In the genomic region with DNA sequence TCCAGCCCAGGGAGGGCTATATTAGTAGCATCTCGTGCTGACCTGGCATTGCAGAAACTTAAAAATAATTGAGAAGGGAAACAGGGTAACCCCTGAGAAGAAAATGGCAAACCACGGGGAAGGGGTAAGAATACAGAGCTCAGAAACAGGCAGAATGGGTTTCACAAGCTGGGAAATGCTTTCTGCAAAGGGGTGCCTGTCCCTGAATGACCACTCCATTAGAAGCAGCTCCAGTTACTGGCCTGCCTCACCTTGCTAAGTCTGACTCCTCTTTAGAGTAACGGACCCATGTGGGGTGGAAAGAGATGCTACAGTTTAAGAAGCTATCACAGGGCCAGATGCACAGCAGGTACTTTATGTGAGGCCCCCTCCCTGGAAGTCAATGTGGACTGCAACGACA, we compare ENCODE assay signal across 12 cellular contexts. TPM values are rescaled to one million over a fixed set of nuclear protein-coding genes. Genes with fewer than 3 reads are reported as not detected.
A peak's percentile ranks its signal among the peaks of the same experiment; 100 is the strongest.
DNase-seq lines count a peak whose midpoint lies in the region; ATAC-seq and TF ChIP-seq lines count a peak whose summit lies in the region.
"Had no signal": no experiment of that assay in that cellular context is flagged by ENCODE, and none has a peak within 500 bp of the region (broad histone marks: within the 10 kb centered on the region; RNA-seq: fewer than 3 reads in every experiment).

No MANE protein-coding gene starts in this region.

- no peak overlapping the region for H2BK120ac ChIP-seq in trophoblast cell (ENCODE audit: insufficient read depth, low read length, poor library complexity)

- H3K14ac ChIP-seq in trophoblast cell (ENCODE audit: low read length), result no peak overlapping the region

- H3K4me2 ChIP-seq in trophoblast cell (ENCODE audit: low read length), result peak overlapping the region; percentile 59

- H3K79me2 ChIP-seq in trophoblast cell (ENCODE audit: control insufficient read depth, insufficient read depth, low read length, poor library complexity), result peaks cover 64% of the 10 kb centered on the region

- H3K9me3 ChIP-seq in CD8-positive, alpha-beta T cell (ENCODE audit: low read length), result no peaks in the 10 kb centered on the region
- H3K9me3 ChIP-seq in NT2/D1 (ENCODE audit: insufficient read depth, low read length) (no peaks in the 10 kb centered on the region), trophoblast cell (ENCODE audit: insufficient read depth, low read depth, low read length) (no peaks in the 10 kb centered on the region)
- H3K9me3 ChIP-seq: body of pancreas had no signal

- peaks cover 68% of the 10 kb centered on the region for H3K36me3 Mint-ChIP-seq in CD8-positive, alpha-beta T cell
- peaks cover 84% of the 10 kb centered on the region for H3K36me3 Mint-ChIP-seq in effector memory CD8-positive, alpha-beta T cell (ENCODE audit: insufficient read depth)

- peaks cover 64% of the 10 kb centered on the region for H3K36me3 ChIP-seq in CD8-positive, alpha-beta T cell (ENCODE audit: insufficient read depth, low read length)
- H3K36me3 ChIP-seq in NT2/D1 (ENCODE audit: insufficient read depth, insufficient read length, low read length) (peaks cover 71% of the 10 kb centered on the region), trophoblast cell (ENCODE audit: control insufficient read depth in 1 of 2, insufficient read depth in 2 of 2, low read length in 2 of 2) (peaks cover 57 to 64% of the 10 kb centered on the region in 2 experiments)

- H3K27me3 Mint-ChIP-seq in CD8-positive, alpha-beta T cell (ENCODE audit: low read depth), result no peaks in the 10 kb centered on the region
- H3K27me3 Mint-ChIP-seq in effector memory CD8-positive, alpha-beta T cell, result no peaks in the 10 kb centered on the region

- intact Hi-C loops in CD8-positive, alpha-beta T cell (cut with DNase I, micrococcal nuclease), result loop anchor here in 1 of 2 experiments (5.0 kb wide), 1 partner anchor 512 kb away; no protein-coding TSS in a partner anchor

- H3K4ac ChIP-seq in trophoblast cell (ENCODE audit: low read depth, low read length), result peak overlapping the region; percentile 89

- no peak overlapping the region for H2BK12ac ChIP-seq in trophoblast cell (ENCODE audit: low read length)

- H2AK5ac ChIP-seq in trophoblast cell (ENCODE audit: low read length), result no peak overlapping the region

- no peak overlapping the region for H4K8ac ChIP-seq in trophoblast cell (ENCODE audit: low read depth, low read length)

- peak overlapping the region; percentile 72 for H3K27ac Mint-ChIP-seq in CD8-positive, alpha-beta T cell
- peak overlapping the region; percentile 92 to 94 for H3K27ac Mint-ChIP-seq in effector memory CD8-positive, alpha-beta T cell

- H3K4me3 ChIP-seq in CD8-positive, alpha-beta T cell (ENCODE audit: low read depth, low read length), result no peak overlapping the region
- H3K4me3 ChIP-seq in NT2/D1 (ENCODE audit: insufficient read length, low read depth), result no peak overlapping the region
- no peak overlapping the region for H3K4me3 ChIP-seq in trophoblast cell (ENCODE audit: low read depth, low read length)
- H3K4me3 ChIP-seq: body of pancreas had no signal

- no peak overlapping the region for H3K27ac ChIP-seq in CD8-positive, alpha-beta T cell (ENCODE audit: low read depth, low read length)
- H3K27ac ChIP-seq in trophoblast cell (ENCODE audit: low read depth, low read length), result no peak overlapping the region
- H3K27ac ChIP-seq: body of pancreas had no signal

- peaks cover 81% of the 10 kb centered on the region for H3K4me1 ChIP-seq in CD8-positive, alpha-beta T cell (ENCODE audit: insufficient read depth, low read length)
- H3K4me1 ChIP-seq in NT2/D1 (ENCODE audit: insufficient read depth, insufficient read length), result peaks cover 23% of the 10 kb centered on the region
- peaks cover 34 to 44% of the 10 kb centered on the region in 2 experiments for H3K4me1 ChIP-seq in trophoblast cell (ENCODE audit: control insufficient read depth in 1 of 2, insufficient read depth in 2 of 2, low read length in 2 of 2)

- peak overlapping the region; percentile 95 for H3K4me3 Mint-ChIP-seq in CD8-positive, alpha-beta T cell
- peak overlapping the region; percentile 92 to 97 for H3K4me3 Mint-ChIP-seq in effector memory CD8-positive, alpha-beta T cell

- no peak overlapping the region for H4K91ac ChIP-seq in trophoblast cell (ENCODE audit: low read depth, low read length)

- H2AFZ ChIP-seq in trophoblast cell (ENCODE audit: insufficient read depth, low read length, poor library complexity), result no peak overlapping the region

- no peaks in the 10 kb centered on the region for H3K27me3 ChIP-seq in CD8-positive, alpha-beta T cell (ENCODE audit: insufficient read depth, low read length)
- H3K27me3 ChIP-seq in NT2/D1 (ENCODE audit: insufficient read depth, insufficient read length) (no peaks in the 10 kb centered on the region), trophoblast cell (ENCODE audit: insufficient read depth, low read length) (no peaks in the 10 kb centered on the region)
- H3K27me3 ChIP-seq: body of pancreas had no signal

- no peak overlapping the region for H3K18ac ChIP-seq in trophoblast cell (ENCODE audit: low read length)

- H3K9ac ChIP-seq in NT2/D1 (ENCODE audit: insufficient read length, low read depth) (peak overlapping the region; percentile 27), trophoblast cell (ENCODE audit: low read length) (no peak overlapping the region)

- CTCF ChIA-PET in CD8-positive, alpha-beta T cell (lab: Charles Lee), result no interaction called here

- no peak overlapping the region for H2BK5ac ChIP-seq in trophoblast cell (ENCODE audit: low read depth, low read length, poor library complexity)

- peaks cover 20% of the 10 kb centered on the region for H3K79me1 ChIP-seq in trophoblast cell (ENCODE audit: low read length)

- no peak overlapping the region for H4K12ac ChIP-seq in trophoblast cell (ENCODE audit: low read depth, low read length)

- POLR2A ChIA-PET in CD8-positive, alpha-beta T cell (lab: Charles Lee), result interaction anchor here (1.0 to 3.9 kb wide), 3 partner anchors 10 to 19 kb away, joined by 4 to 13 read pairs (median 5); no protein-coding TSS in a partner anchor

- H3K23ac ChIP-seq in trophoblast cell (ENCODE audit: low read length), result no peak overlapping the region

- no CpG with 5 or more reads among the region's 4 CpGs for WGBS in trophoblast cell (ENCODE audit: extremely low coverage, insufficient coverage, insufficient read length)

- ATAC-seq in CD8-positive, alpha-beta T cell, result no peak
- no peak for ATAC-seq in effector memory CD8-positive, alpha-beta T cell (replicated peaks)
- no peak for ATAC-seq in GM21390 (IDR thresholded peaks at IDR 0.05; ENCODE audit: unreplicated experiment)
- ATAC-seq: body of pancreas, K562, left colon, sciatic nerve had no signal

- H3K9me3 Mint-ChIP-seq in CD8-positive, alpha-beta T cell, result no peaks in the 10 kb centered on the region
- no peaks in the 10 kb centered on the region for H3K9me3 Mint-ChIP-seq in effector memory CD8-positive, alpha-beta T cell

- TF ChIP-seq CTCF in CD8-positive, alpha-beta T cell (IDR thresholded peaks at IDR 0.05), result no peak

- peaks cover 88% of the 10 kb centered on the region for H3K4me1 Mint-ChIP-seq in CD8-positive, alpha-beta T cell (ENCODE audit: low read depth)
- peaks cover 62 to 70% of the 10 kb centered on the region in 2 donors for H3K4me1 Mint-ChIP-seq in effector memory CD8-positive, alpha-beta T cell (ENCODE audit: low read depth in 2 of 2)

- DNase-seq in CD8-positive, alpha-beta T cell, result no peak
- DNase-seq in NT2/D1 (ENCODE audit: low read depth, low spot score) (no peak), trophoblast cell (no peak), AG08395 (ENCODE audit: low spot score) (no peak)
- no peak for DNase-seq in effector memory CD8-positive, alpha-beta T cell
- DNase-seq in activated CD4-positive, CD25-positive, alpha-beta regulatory T cell (lab: John Stamatoyannopoulos, UW), result no peak
- no peak for DNase-seq in stimulated activated CD4-positive, alpha-beta T cell treated with anti-CD3 and anti-CD28 coated beads, Interleukin-15, amount 100 ng/mL, for 24 hours
- DNase-seq: body of pancreas, left colon had no signal

RNA-seq across cellular contexts. Expression of a gene that starts 2.5 kb away (rescaled TPM):
- total RNA-seq in CD8-positive, alpha-beta T cell, result 100 to 1,000 TPM; 220 to 224 TPM
- 349 and 360 TPM in 2 replicates for polyA plus RNA-seq in trophoblast cell (2013)
